Comparison of ENCODE assay signal across 33 cellular contexts in the genomic region with DNA sequence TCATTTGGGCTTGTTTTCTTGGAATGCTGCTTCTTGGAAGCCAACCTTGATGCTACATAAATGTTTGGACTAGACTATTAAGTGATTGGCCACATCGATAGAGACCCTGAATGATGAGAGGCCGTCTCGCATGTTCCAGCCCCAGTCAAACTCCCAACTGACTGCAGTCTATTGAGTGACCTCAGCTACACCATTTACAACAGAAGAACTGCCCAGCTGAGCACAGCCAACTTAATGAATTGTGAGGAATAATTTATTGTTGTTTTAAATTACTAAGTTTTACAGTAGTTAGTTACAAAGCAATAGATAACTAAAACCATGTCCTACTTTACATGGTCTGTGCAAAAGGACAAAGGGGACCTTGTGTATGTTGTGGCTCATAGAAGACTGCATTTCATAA.
"Had no signal": no experiment of that assay in that cellular context is flagged by ENCODE, and none has a peak within 500 bp of the region (broad histone marks: within the 10 kb centered on the region; RNA-seq: fewer than 3 reads in every experiment).

No MANE protein-coding gene starts in this region.

- H3K27ac ChIP-seq: adrenal gland, body of pancreas, brain microvascular endothelial cell, VCaP had no signal

- H3K27me3 ChIP-seq: adrenal gland, body of pancreas, brain microvascular endothelial cell had no signal

- H3K4me1 ChIP-seq: adrenal gland, body of pancreas had no signal

- DNase-seq: activated B cell treated with CpG ODN at 0.5 μM for 24 hours; activated CD4-positive, alpha-beta memory T cell treated with anti-CD3 and anti-CD28 coated beads for 36 hours; activated CD4-positive, alpha-beta T cell treated with anti-CD3 and anti-CD28 coated beads for 4 hours; activated CD4-positive, alpha-beta T cell treated with anti-CD3 and anti-CD28 coated beads, Interleukin-2, amount 10 ng/mL, durations not matched to agents 24 days and 14 days; activated CD4-positive, alpha-beta T cell treated with anti-CD3 and anti-CD28 coated beads, Interleukin-2, amount 50 U/mL, for 1 hour; activated CD4-positive, alpha-beta T cell treated with anti-CD3 and anti-CD28 coated beads, Interleukin-2, amount 50 U/mL, for 4 hours; activated CD4-positive, CD25-positive, alpha-beta regulatory T cell treated with anti-CD3 and anti-CD28 coated beads, Interleukin-2, amount 50 U/mL, for 72 hours; activated CD8-positive, alpha-beta memory T cell treated with anti-CD3 and anti-CD28 coated beads, Interleukin-2, amount 50 U/mL, for 4 hours; activated CD8-positive, alpha-beta T cell treated with anti-CD3 and anti-CD28 coated beads for 36 hours; activated effector memory CD4-positive, alpha-beta T cell treated with anti-CD3 and anti-CD28 coated beads, Interleukin-2, amount 50 U/mL, for 16 hours; activated gamma-delta T cell treated with Interleukin-2 at 50 U/mL for 16 hours; activated naive CD4-positive, alpha-beta T cell; activated naive CD4-positive, alpha-beta T cell treated with anti-CD3 and anti-CD28 coated beads for 36 hours; activated naive CD4-positive, alpha-beta T cell treated with anti-CD3 and anti-CD28 coated beads, Interleukin-2, amount 50 U/mL, for 16 hours; activated naive CD8-positive, alpha-beta T cell treated with anti-CD3 and anti-CD28 coated beads for 36 hours; activated T-cell treated with anti-CD3 and anti-CD28 coated beads for 4 hours; activated T-cell treated with anti-CD3 and anti-CD28 coated beads, Interleukin-2, amount 50 U/mL, for 1 hour; activated T-cell treated with anti-CD3 and anti-CD28 coated beads, Interleukin-2, amount 50 U/mL, for 4 hours; activated T-cell treated with anti-CD3 and anti-CD28 coated beads, Interleukin-2, amount 50 U/mL, for 72 hours; adrenal gland; amniotic stem cell; aorta; body of pancreas; brain microvascular endothelial cell; central memory CD4-positive, alpha-beta T cell; T-helper 1 cell; T-helper 2 cell; T-helper 9 cell had no signal

- H3K36me3 ChIP-seq: adrenal gland, brain microvascular endothelial cell had no signal

- ATAC-seq: activated CD8-positive, alpha-beta T cell treated with anti-CD3 and anti-CD28 coated beads for 36 hours; activated naive CD4-positive, alpha-beta T cell treated with anti-CD3 and anti-CD28 coated beads, Interleukin-2, amount 50 U/mL, for 72 hours; activated T-cell treated with anti-CD3 and anti-CD28 coated beads, Interleukin-2, amount 50 U/mL, for 4 hours; activated T-cell treated with anti-CD3 and anti-CD28 coated beads, Interleukin-2, amount 50 U/mL, for 72 hours; activated T-helper 17 cell treated with anti-CD3 and anti-CD28 coated beads, Interleukin-2, amount 50 U/mL, for 72 hours; body of pancreas had no signal

- H3K4me3 ChIP-seq: adrenal gland, body of pancreas had no signal

- H3K9me3 ChIP-seq: body of pancreas had no signal

- FAIRE-seq: astrocyte, TTC549 had no signal
